In the genomic region with DNA sequence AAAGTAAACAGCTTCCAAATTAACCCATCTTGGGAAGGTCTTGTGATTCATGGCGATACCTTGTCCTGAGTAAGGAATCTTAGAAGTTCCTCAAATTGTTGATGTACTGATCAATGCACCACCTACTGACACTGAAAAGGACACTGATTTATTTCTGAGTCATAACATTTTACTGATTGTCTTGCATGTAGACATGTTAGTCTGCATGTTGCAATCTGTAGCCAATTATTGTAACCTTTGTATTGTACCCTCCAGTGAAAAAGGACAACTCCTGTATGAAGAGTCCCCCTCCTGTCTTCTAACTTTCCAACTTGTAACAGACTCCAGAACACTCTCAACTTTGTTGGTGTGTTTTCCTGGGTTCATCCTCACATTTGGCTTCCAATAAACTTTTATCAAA, we compare ENCODE assay signal across 21 cellular contexts.
"Had no signal": no experiment of that assay in that cellular context is flagged by ENCODE, and none has a peak within 500 bp of the region (broad histone marks: within the 10 kb centered on the region; RNA-seq: fewer than 3 reads in every experiment).

No MANE protein-coding gene starts in this region.

- H3K36me3 ChIP-seq: lower lobe of right lung had no signal

- H3K9me3 ChIP-seq: colonic mucosa, lower lobe of right lung, upper lobe of left lung had no signal

- FAIRE-seq: astrocyte, islet of Langerhans had no signal

- H3K4me1 ChIP-seq: esophagus squamous epithelium, gastroesophageal sphincter, lower lobe of right lung had no signal

- H3K27me3 ChIP-seq: colonic mucosa, esophagus squamous epithelium, gastroesophageal sphincter, upper lobe of left lung had no signal

- DNase-seq: activated CD8-positive, alpha-beta memory T cell treated with anti-CD3 and anti-CD28 coated beads for 24 hours; activated CD8-positive, alpha-beta memory T cell treated with anti-CD3 and anti-CD28 coated beads, Interleukin-2, amount 50 U/mL, for 4 hours; activated naive CD4-positive, alpha-beta T cell treated with Interleukin-2 at 50 U/mL for 16 hours; activated naive CD8-positive, alpha-beta T cell treated with anti-CD3 and anti-CD28 coated beads for 36 hours; activated T-cell treated with anti-CD3 and anti-CD28 coated beads, Interleukin-2, amount 50 U/mL, for 24 hours; colonic mucosa; esophagus squamous epithelium; head of caudate nucleus; left cardiac atrium; lower lobe of right lung; naive B cell; occipital lobe; posterior cingulate gyrus; stimulated activated CD4-positive, alpha-beta T cell treated with anti-CD3 and anti-CD28 coated beads, Interleukin-12 subunit alpha, Interleukin-12 subunit beta, amount 100 ng/mL, for 4 hours; stimulated activated CD4-positive, alpha-beta T cell treated with anti-CD3 and anti-CD28 coated beads, Interleukin-4, amount 100 ng/mL, for 4 hours; stimulated activated naive CD8-positive, alpha-beta T cell treated with anti-CD3 and anti-CD28 coated beads, Interleukin-15, Interleukin-2, amounts not matched to agents 100 U/mL and 50 U/mL, for 24 hours; T-helper 9 cell; upper lobe of left lung had no signal

- ATAC-seq: gastroesophageal sphincter; stimulated activated naive CD8-positive, alpha-beta T cell treated with anti-CD3 and anti-CD28 coated beads, Interleukin-15, Interleukin-2, amounts not matched to agents 100 U/mL and 50 U/mL, for 24 hours had no signal

- H3K4me3 ChIP-seq: colonic mucosa, esophagus squamous epithelium, gastroesophageal sphincter, lower lobe of right lung, upper lobe of left lung had no signal

- H3K27ac ChIP-seq: esophagus squamous epithelium, gastroesophageal sphincter, lower lobe of right lung, upper lobe of left lung had no signal
